8 cellular contexts compared by ENCODE assay signal in genomic region chr9:137000177-137000930, GRCh38. TPM values are rescaled to one million over a fixed set of nuclear protein-coding genes. Genes with fewer than 3 reads are reported as not detected.
A peak's percentile ranks its signal among the peaks of the same experiment; 100 is the strongest.
DNase-seq lines count a peak whose midpoint lies in the region; ATAC-seq and TF ChIP-seq lines count a peak whose summit lies in the region.

No MANE protein-coding gene starts in this region.

- no peak for TF ChIP-seq RAD21 in SK-N-SH (IDR thresholded peaks at IDR 0.05; ENCODE audit: low read length)

- CTCF ChIA-PET in SK-N-SH (lab: Yijun Ruan, JAX), result interaction anchor here (0.6 to 2.7 kb wide), 5 partner anchors 26 to 68 kb away, joined by 3 to 11 read pairs (median 7); no protein-coding TSS in a partner anchor

- H3K4me2 ChIP-seq in SK-N-SH, result no peak overlapping the region

- H3K27me3 ChIP-seq in SK-N-SH (ENCODE audit: insufficient read depth) (no peaks in the 10 kb centered on the region), left lung (peaks cover 0 to 19% of the 10 kb centered on the region in 2 donors)

- ATAC-seq in HG02943 (IDR thresholded peaks at IDR 0.05; ENCODE audit: low read depth, unreplicated experiment), result peak; percentile 65
- no peak for ATAC-seq in left lung
- no peak for ATAC-seq in Right ventricle myocardium superior (ENCODE audit: poor library complexity)
- ATAC-seq in left cardiac atrium, result no peak

- DNase-seq in activated naive CD4-positive, alpha-beta T cell treated with Interleukin-2 at 50 U/mL for 16 hours, result peak; percentile 41
- no peak for DNase-seq in activated naive CD4-positive, alpha-beta T cell (lab: John Stamatoyannopoulos, UW)
- no peak for DNase-seq in SK-N-SH
- DNase-seq in left lung, result no peak
- DNase-seq in Right ventricle myocardium superior, result no peak
- DNase-seq in effector CD4-positive, alpha-beta T cell, result no peak
- no peak for DNase-seq in left cardiac atrium

- H3K9me2 ChIP-seq in SK-N-SH, result no peaks in the 10 kb centered on the region

- H3K79me2 ChIP-seq in SK-N-SH (ENCODE audit: insufficient read depth), result no peaks in the 10 kb centered on the region

- H4K20me1 ChIP-seq in SK-N-SH (ENCODE audit: insufficient read depth), result no peaks in the 10 kb centered on the region

- intact Hi-C loops in left lung (cut with DNase I), result no loop called here
- intact Hi-C loops in Right ventricle myocardium superior (cut with DNase I), result no loop called here
- intact Hi-C loops in left cardiac atrium (cut with DNase I), result no loop called here

- TF ChIP-seq EP300 in SK-N-SH (IDR thresholded peaks at IDR 0.05; ENCODE audit: borderline replicate concordance in 1 of 2, low read depth in 1 of 2, low read length in 1 of 2), result no peak

- H2AFZ ChIP-seq in SK-N-SH (ENCODE audit: low read depth), result 0 out of 2 replicates have a peak overlapping the region, but pooled peaks have one; percentile 51

- POLR2A ChIA-PET in SK-N-SH (lab: Yijun Ruan, JAX), result no interaction called here

- peaks cover 9 to 13% of the 10 kb centered on the region in 2 experiments; a peak in 3 of 4 replicates for H3K4me1 ChIP-seq in SK-N-SH (ENCODE audit: control insufficient read depth in 1 of 2, insufficient read depth in 2 of 2, low read depth in 1 of 2, low read length in 1 of 2)
- peaks cover 10 to 62% of the 10 kb centered on the region in 2 donors for H3K4me1 ChIP-seq in left lung

- H3K4me3 ChIP-seq in SK-N-SH (ENCODE audit: low read depth in 2 of 2, low read length in 1 of 2) (no peak overlapping the region), left lung (no peak overlapping the region)

- WGBS in SK-N-SH (ENCODE audit: low lambda C conversion rate), result 86% methylated on average over 9 of the region's 10 CpGs

- H3K27ac ChIP-seq in SK-N-SH (ENCODE audit: low read depth in 2 of 2, low read length in 1 of 2) (no peak overlapping the region), left lung (peak overlapping the region; percentile 39 to 81)

- H3K9me3 ChIP-seq in SK-N-SH (no peaks in the 10 kb centered on the region), left lung (peaks cover 0 to 3% of the 10 kb centered on the region in 2 donors)

- no peaks in the 10 kb centered on the region for H3F3A ChIP-seq in SK-N-SH (replicated peaks; ENCODE audit: insufficient read depth)

- H3K36me3 ChIP-seq in SK-N-SH (replicated peaks in 1 of 2; ENCODE audit: control insufficient read depth in 1 of 2, insufficient read depth in 2 of 2, low read length in 1 of 2) (no peaks in the 10 kb centered on the region), left lung (no peaks in the 10 kb centered on the region)

- no peak for TF ChIP-seq CTCF in SK-N-SH (IDR thresholded peaks at IDR 0.05)
- TF ChIP-seq CTCF in left lung (IDR thresholded peaks at IDR 0.05), result no peak

- H3K9ac ChIP-seq in SK-N-SH, result no peak overlapping the region

TF ChIP-seq in SK-N-SH, 30 proteins besides CTCF, POLR2A, EP300 and RAD21:
- TF ChIP-seq TEAD4 (IDR thresholded peaks at IDR 0.05; ENCODE audit: borderline replicate concordance, insufficient read depth) (no peak), NRF1 (IDR thresholded peaks at IDR 0.05; ENCODE audit: low read depth, low read length) (no peak), JUND (IDR thresholded peaks at IDR 0.05) (no peak), TCF12 (IDR thresholded peaks at IDR 0.05) (no peak), RXRA (IDR thresholded peaks at IDR 0.05; ENCODE audit: borderline replicate concordance, low read depth) (no peak), ELF1 (IDR thresholded peaks at IDR 0.05) (no peak), REST (IDR thresholded peaks at IDR 0.05; ENCODE audit: low read depth, low read length) (no peak), USF2 (IDR thresholded peaks at IDR 0.05; ENCODE audit: borderline replicate concordance, low read depth, low read length) (no peak), FOXJ3 (CRISPR knock-in tag; IDR thresholded peaks at IDR 0.05) (no peak), CHD2 (IDR thresholded peaks at IDR 0.05; ENCODE audit: low read length, partially characterized antibody) (no peak), MAX (IDR thresholded peaks at IDR 0.05; ENCODE audit: low read depth) (no peak), MXI1 (IDR thresholded peaks at IDR 0.05; ENCODE audit: low read depth, low read length) (no peak)

RNA-seq across cellular contexts. Expression of gene CLIC3, which starts 4.0 kb away (rescaled TPM):
- polyA plus RNA-seq in SK-N-SH (2012; rRNA removed), result 0.60 and 1.0 TPM in 2 replicates
- polyA plus RNA-seq in SK-N-SH (2012; cell fraction: cytosol; rRNA removed), result 0.31 and 0.83 TPM in 2 replicates
- 1.7 and 2.2 TPM in 2 replicates for polyA plus RNA-seq in SK-N-SH (2012; cell fraction: nucleus; rRNA removed)
- total RNA-seq in left lung, result 10 to 100 TPM; 39.7 to 85.4 TPM
- total RNA-seq in Right ventricle myocardium superior, result 2.7 TPM
- total RNA-seq in left cardiac atrium, result 1 to 10 TPM; 2.6 to 8.5 TPM

RNA-seq across cellular contexts. Expression of gene PAXX, which starts 8.1 kb away (rescaled TPM):
- polyA plus RNA-seq in SK-N-SH (2012; rRNA removed), result 37.8 and 52.9 TPM in 2 replicates
- polyA plus RNA-seq in SK-N-SH (2012; cell fraction: cytosol; rRNA removed), result 14.7 and 23.5 TPM in 2 replicates
- polyA plus RNA-seq in SK-N-SH (2012; cell fraction: nucleus; rRNA removed), result 271 and 429 TPM in 2 replicates
- 10 to 100 TPM; 34.2 to 56.6 TPM for total RNA-seq in left lung
- 19.4 TPM for total RNA-seq in Right ventricle myocardium superior
- total RNA-seq in left cardiac atrium, result 10 to 100 TPM; 25.4 to 30.2 TPM

RNA-seq across cellular contexts. Expression of gene LCNL1, which starts 17.6 kb away (rescaled TPM):
- not detected in 2 replicates for polyA plus RNA-seq in SK-N-SH (2012; rRNA removed)
- polyA plus RNA-seq in SK-N-SH (2012; cell fraction: cytosol; rRNA removed), result not detected in 2 replicates
- polyA plus RNA-seq in SK-N-SH (2012; cell fraction: nucleus; rRNA removed), result 0.02 and 0.06 TPM in 2 replicates
- 1 to 10 TPM; 2.0 to 2.3 TPM for total RNA-seq in left lung
- 9.7 TPM for total RNA-seq in Right ventricle myocardium superior
- total RNA-seq in left cardiac atrium, result 1 to 10 TPM; 6.4 to 9.6 TPM

RNA-seq across cellular contexts. Expression of gene PTGDS, which starts 23.1 kb away (rescaled TPM):
- polyA plus RNA-seq in SK-N-SH (2012; rRNA removed), result not detected in 2 replicates
- not detected in 2 replicates for polyA plus RNA-seq in SK-N-SH (2012; cell fraction: cytosol; rRNA removed)
- 0.46 TPM in 1 of 2 replicates, not detected in the other for polyA plus RNA-seq in SK-N-SH (2012; cell fraction: nucleus; rRNA removed)
- 100 to 1,000 TPM; 133 to 137 TPM for total RNA-seq in left lung
- 6,152 TPM for total RNA-seq in Right ventricle myocardium superior
- 1,000 to 10,000 TPM; 3,329 to 4,014 TPM for total RNA-seq in left cardiac atrium

RNA-seq across cellular contexts. Expression of gene ABCA2, which starts 27.7 kb away (rescaled TPM):
- 26.0 and 34.7 TPM in 2 replicates for polyA plus RNA-seq in SK-N-SH (2012; rRNA removed)
- 9.4 and 18.2 TPM in 2 replicates for polyA plus RNA-seq in SK-N-SH (2012; cell fraction: cytosol; rRNA removed)
- 144 and 152 TPM in 2 replicates for polyA plus RNA-seq in SK-N-SH (2012; cell fraction: nucleus; rRNA removed)
- 10 to 100 TPM; 34.5 to 34.8 TPM for total RNA-seq in left lung
- 26.7 TPM for total RNA-seq in Right ventricle myocardium superior
- 10 to 100 TPM; 30.0 to 33.2 TPM for total RNA-seq in left cardiac atrium

Comparison
In these comparisons a context has a peak if more than half of its experiments do, and no peak if none do; other contexts are left out.
1. H3K27ac ChIP-seq: peak in left lung (2 of 2); none in SK-N-SH (0 of 2).
2. RNA of gene CLIC3, which starts 4.0 kb away (total RNA-seq): 39.7 to 85.4 TPM in left lung; 2.6 to 8.5 TPM in left cardiac atrium and 2.7 TPM in Right ventricle myocardium superior (single experiment); every median in the first group is over 4 times any median in the second.